25 cellular contexts compared by ENCODE assay signal in genomic region chr7:101588131-101588935, GRCh38. TPM values are rescaled to one million over a fixed set of nuclear protein-coding genes. Genes with fewer than 3 reads are reported as not detected.
DNase-seq lines count a peak whose midpoint lies in the region; ATAC-seq and TF ChIP-seq lines count a peak whose summit lies in the region.
"Had no signal": no experiment of that assay in that cellular context is flagged by ENCODE, and none has a peak within 500 bp of the region (broad histone marks: within the 10 kb centered on the region; RNA-seq: fewer than 3 reads in every experiment).

No MANE protein-coding gene starts in this region.

- H3K27ac Mint-ChIP-seq in type B pancreatic cell, result no peak overlapping the region
- H3K27ac Mint-ChIP-seq: B cell, WTC11 had no signal

- no peak overlapping the region for H3K4me3 Mint-ChIP-seq in type B pancreatic cell
- H3K4me3 Mint-ChIP-seq: B cell, brain, WTC11 had no signal

- H3K36me3 Mint-ChIP-seq in type B pancreatic cell, result peaks cover 4% of the 10 kb centered on the region
- H3K36me3 Mint-ChIP-seq: brain, naive B cell had no signal

- H3K9me3 Mint-ChIP-seq in type B pancreatic cell, result peaks cover 2% of the 10 kb centered on the region

- TF ChIP-seq CTCF in type B pancreatic cell (conservative IDR thresholded peaks at IDR 0.05), result no peak

- peaks cover 4% of the 10 kb centered on the region for H3K27me3 Mint-ChIP-seq in type B pancreatic cell
- H3K27me3 Mint-ChIP-seq: brain had no signal

- peak; percentile 5 for DNase-seq in GM03348 (ENCODE audit: low spot score)
- DNase-seq in HuH-7 (ENCODE audit: low spot score), result peak; percentile 50
- DNase-seq in iPS-NIHi7 (ENCODE audit: extremely low spot score), result peak; percentile 7
- DNase-seq in type B pancreatic cell (ENCODE audit: extremely low spot score, unreplicated experiment), result peak; percentile 44
- no peak for DNase-seq in NCI-H1417 (lab: John Stamatoyannopoulos, UW)
- DNase-seq: activated CD4-positive, alpha-beta T cell treated with anti-CD3 and anti-CD28 coated beads, Interleukin-2, amount 50 U/mL, for 4 hours; activated gamma-delta T cell; activated T-cell treated with anti-CD3 and anti-CD28 coated beads for 4 hours; DMS79; KG1; kidney glomerular epithelial cell; MV-4-11; naive B cell; NCI-H1694 treated with DMSO at 0.1 percent for 48 hours; NCI-H2171 treated with DMSO at 0.1 percent for 48 hours; NCI-H526 treated with DMSO at 0.1 percent for 48 hours; pancreas; sigmoid colon had no signal

- ATAC-seq in GM21619 (IDR thresholded peaks at IDR 0.05; ENCODE audit: unreplicated experiment) (no peak), HG02973 (IDR thresholded peaks at IDR 0.05; ENCODE audit: unreplicated experiment) (no peak)
- ATAC-seq: pancreas, WTC11 had no signal

- peaks cover 21% of the 10 kb centered on the region for H3K4me1 Mint-ChIP-seq in type B pancreatic cell (ENCODE audit: unreplicated experiment)
- H3K4me1 Mint-ChIP-seq: B cell, WTC11 had no signal

RNA-seq across cellular contexts. Expression of gene MYL10, which starts 40.8 kb away (rescaled TPM):
- total RNA-seq in type B pancreatic cell (ENCODE audit: low replicate concordance), result not detected in 2 replicates
- total RNA-seq: B cell, H4, pancreas, RPMI7951, sigmoid colon, WTC11 had no signal

Comparison
In these comparisons a context has a peak if more than half of its experiments do, and no peak if none do; other contexts are left out.
1. DNase-seq: peak in GM03348 (single experiment), HuH-7 (single experiment), iPS-NIHi7 (single experiment) and type B pancreatic cell (single experiment); none in NCI-H1417 (0 of 3).